In the genomic region with DNA sequence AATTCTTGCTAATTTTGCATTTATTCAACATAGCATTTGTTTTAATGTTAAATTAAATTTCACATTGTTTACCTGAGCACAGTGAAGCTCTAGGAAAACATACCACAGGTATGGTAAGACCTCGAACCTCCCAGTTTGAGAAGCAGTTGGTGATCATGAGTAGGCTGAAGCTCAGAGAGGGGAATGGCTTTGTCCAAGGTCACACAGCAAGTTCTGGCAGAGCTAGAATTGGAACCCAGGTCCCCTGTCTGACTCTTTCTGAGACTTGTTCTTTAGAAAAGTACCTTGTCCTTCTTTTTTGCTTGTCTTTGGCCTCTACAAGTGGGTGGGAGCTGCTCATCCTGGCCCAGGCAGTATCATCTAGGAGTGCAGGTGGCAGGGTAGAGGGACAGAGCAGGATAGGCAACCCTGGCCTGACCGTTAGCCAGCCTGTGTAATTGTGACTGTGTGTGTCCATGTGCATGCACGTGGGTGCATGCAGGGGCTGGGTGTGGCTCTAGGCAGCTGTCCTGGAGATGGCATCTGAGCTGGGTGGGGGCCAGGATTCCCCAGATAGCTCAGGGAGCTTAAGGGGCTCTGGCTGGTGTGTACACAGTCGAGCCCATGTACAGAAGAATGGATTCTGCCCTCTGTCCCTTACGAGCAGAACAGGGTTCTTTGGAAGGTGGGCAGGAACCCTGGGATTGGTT, we compare ENCODE assay signal across 22 cellular contexts. TPM values are rescaled to one million over a fixed set of nuclear protein-coding genes. Genes with fewer than 3 reads are reported as not detected.
DNase-seq lines count a peak whose midpoint lies in the region; ATAC-seq and TF ChIP-seq lines count a peak whose summit lies in the region.
"Had no signal": no experiment of that assay in that cellular context is flagged by ENCODE, and none has a peak within 500 bp of the region (broad histone marks: within the 10 kb centered on the region; RNA-seq: fewer than 3 reads in every experiment).

No MANE protein-coding gene starts in this region.

- intact Hi-C loops in ascending aorta (cut with DNase I) (no loop called here), left ventricle myocardium inferior (cut with micrococcal nuclease) (no loop called here), gastrocnemius medialis (cut with DNase I; ENCODE audit: low total_unique reads) (no loop called here), sigmoid colon (cut with DNase I) (no loop called here)
- intact Hi-C loops in activated T-helper 2 cell treated with anti-CD3 and anti-CD28 coated beads, Interferon-gamma antibody, Interleukin-2, Interleukin-4, amounts not matched to agents 10 μg/mL and 5 μg/mL and 100 μg/mL, durations not matched to agents 14 hours and 24 hours and 36 hours (cut with micrococcal nuclease), result no loop called here

- TF ChIP-seq CTCF in ascending aorta (IDR thresholded peaks at IDR 0.05), result no peak
- TF ChIP-seq CTCF in left ventricle myocardium inferior (IDR thresholded peaks at IDR 0.05; ENCODE audit: borderline replicate concordance), result no peak
- no peak for TF ChIP-seq CTCF in gastrocnemius medialis (IDR thresholded peaks at IDR 0.05 in 4 of 5, conservative IDR thresholded peaks at IDR 0.05 in 1 of 5)
- no peak for TF ChIP-seq CTCF in sigmoid colon (IDR thresholded peaks at IDR 0.05)

- 31 to 67% methylated on average over 5 of the region's 5 CpGs for WGBS in sigmoid colon, 2 donors

- no peaks in the 10 kb centered on the region for H3K36me3 Mint-ChIP-seq in activated T-helper 2 cell treated with anti-CD3 and anti-CD28 coated beads, Interferon-gamma antibody, Interleukin-2, Interleukin-4, amounts not matched to agents 10 μg/mL and 5 μg/mL and 100 μg/mL, durations not matched to agents 14 hours and 24 hours and 36 hours (ENCODE audit: low read depth)

- peaks cover 3% of the 10 kb centered on the region for H3K27me3 Mint-ChIP-seq in activated T-helper 2 cell treated with anti-CD3 and anti-CD28 coated beads, Interferon-gamma antibody, Interleukin-2, Interleukin-4, amounts not matched to agents 10 μg/mL and 5 μg/mL and 100 μg/mL, durations not matched to agents 14 hours and 24 hours and 36 hours (ENCODE audit: low read depth)

- H3K4me3 Mint-ChIP-seq in activated T-helper 2 cell treated with anti-CD3 and anti-CD28 coated beads, Interferon-gamma antibody, Interleukin-2, Interleukin-4, amounts not matched to agents 10 μg/mL and 5 μg/mL and 100 μg/mL, durations not matched to agents 14 hours and 24 hours and 36 hours (ENCODE audit: low read depth), result no peak overlapping the region
- H3K4me3 Mint-ChIP-seq: T-helper 2 cell treated with Interferon-gamma antibody and Interleukin-4, amounts not matched to agents 5 μg/mL and 100 μg/mL, for 36 hours had no signal

- no peaks in the 10 kb centered on the region for H3K9me3 ChIP-seq in ascending aorta
- no peaks in the 10 kb centered on the region for H3K9me3 ChIP-seq in left ventricle myocardium inferior (replicated peaks)
- H3K9me3 ChIP-seq in gastrocnemius medialis, result no peaks in the 10 kb centered on the region
- H3K9me3 ChIP-seq in sigmoid colon, result no peaks in the 10 kb centered on the region
- H3K9me3 ChIP-seq: adrenal gland, Peyer's patch, vagina had no signal

- DNase-seq in HUDEP-2 (lab: John Stamatoyannopoulos, UW; ENCODE audit: unreplicated experiment in 76 of 76) (peak in 54 of 76 experiments; percentile 12 to 67 (median 44)), ascending aorta (ENCODE audit: low spot score in 2 of 2) (no peak), left ventricle myocardium inferior (no peak), gastrocnemius medialis (peak in 1 of 2 donors; percentile 45), sigmoid colon (no peak)
- no peak for DNase-seq in activated naive CD4-positive, alpha-beta T cell treated with Interleukin-2 at 50 U/mL for 16 hours
- no peak for DNase-seq in activated T-helper 2 cell treated with anti-CD3 and anti-CD28 coated beads, Interferon-gamma antibody, Interleukin-2, Interleukin-4, amounts not matched to agents 10 μg/mL and 5 μg/mL and 100 μg/mL, durations not matched to agents 14 hours and 24 hours and 36 hours (ENCODE audit: low spot score)
- DNase-seq: activated CD8-positive, alpha-beta memory T cell treated with anti-CD3 and anti-CD28 coated beads, Interleukin-2, amount 50 U/mL, for 4 hours; activated effector memory CD4-positive, alpha-beta T cell treated with anti-CD3 and anti-CD28 coated beads, Interleukin-2, amount 50 U/mL, for 16 hours; adrenal gland; islet precursor cell; NK-92 treated with Interleukin-12 subunit alpha and Interleukin-12 subunit beta, amount 100 ng/mL, for 24 hours had no signal

- H3K27ac ChIP-seq in ascending aorta (peak overlapping the region; percentile 28), left ventricle myocardium inferior (replicated peaks) (peak overlapping the region; percentile 79), gastrocnemius medialis (peak overlapping the region; percentile 8 to 70 (median 38)), sigmoid colon (no peak overlapping the region)
- H3K27ac ChIP-seq: adrenal gland, cardiac muscle cell, epithelial cell of prostate, Peyer's patch, SK-N-MC, vagina had no signal

- peak in 1 of 2 donors; percentile 21 for ATAC-seq in gastrocnemius medialis

- H3K9me3 Mint-ChIP-seq in activated T-helper 2 cell treated with anti-CD3 and anti-CD28 coated beads, Interferon-gamma antibody, Interleukin-2, Interleukin-4, amounts not matched to agents 10 μg/mL and 5 μg/mL and 100 μg/mL, durations not matched to agents 14 hours and 24 hours and 36 hours, result no peaks in the 10 kb centered on the region
- H3K9me3 Mint-ChIP-seq: T-helper 2 cell treated with Interferon-gamma antibody and Interleukin-4, amounts not matched to agents 5 μg/mL and 100 μg/mL, for 36 hours had no signal

- no peak overlapping the region for H3K27ac Mint-ChIP-seq in activated T-helper 2 cell treated with anti-CD3 and anti-CD28 coated beads, Interferon-gamma antibody, Interleukin-2, Interleukin-4, amounts not matched to agents 10 μg/mL and 5 μg/mL and 100 μg/mL, durations not matched to agents 14 hours and 24 hours and 36 hours
- H3K27ac Mint-ChIP-seq: T-helper 2 cell treated with Interferon-gamma antibody and Interleukin-4, amounts not matched to agents 5 μg/mL and 100 μg/mL, for 36 hours had no signal

- H3K36me3 ChIP-seq in ascending aorta, result peaks cover 74 to 86% of the 10 kb centered on the region in 2 donors
- peaks cover 97% of the 10 kb centered on the region for H3K36me3 ChIP-seq in left ventricle myocardium inferior
- peaks cover 0 to 29% of the 10 kb centered on the region in 2 donors for H3K36me3 ChIP-seq in gastrocnemius medialis
- peaks cover 6 to 84% (median 46%) of the 10 kb centered on the region in 4 donors for H3K36me3 ChIP-seq in sigmoid colon

- TF ChIP-seq POLR2A in gastrocnemius medialis (IDR thresholded peaks at IDR 0.05), result no peak
- TF ChIP-seq POLR2A in sigmoid colon (IDR thresholded peaks at IDR 0.05), result no peak

- H3K4me3 ChIP-seq in ascending aorta (no peak overlapping the region), left ventricle myocardium inferior (no peak overlapping the region), gastrocnemius medialis (no peak overlapping the region), sigmoid colon (no peak overlapping the region)
- H3K4me3 ChIP-seq: adrenal gland, cardiac muscle cell, SK-N-MC, vagina had no signal

- peaks cover 17 to 35% of the 10 kb centered on the region in 2 donors for H3K4me1 ChIP-seq in ascending aorta
- peaks cover 99% of the 10 kb centered on the region for H3K4me1 ChIP-seq in left ventricle myocardium inferior
- peaks cover 22 to 42% of the 10 kb centered on the region in 2 donors for H3K4me1 ChIP-seq in gastrocnemius medialis
- H3K4me1 ChIP-seq in sigmoid colon, result peaks cover 0 to 56% (median 37%) of the 10 kb centered on the region in 4 donors

- no peak for TF ChIP-seq EP300 in sigmoid colon (IDR thresholded peaks at IDR 0.05)

- H3K27me3 ChIP-seq in ascending aorta (no peaks in the 10 kb centered on the region), left ventricle myocardium inferior (ENCODE audit: low read depth) (no peaks in the 10 kb centered on the region), gastrocnemius medialis (no peaks in the 10 kb centered on the region), sigmoid colon (no peaks in the 10 kb centered on the region)
- H3K27me3 ChIP-seq: adrenal gland, cardiac muscle cell, Peyer's patch, vagina had no signal

- in situ Hi-C loops in gastrocnemius medialis (cut with MboI; ENCODE audit: low sequenced_read_pairs in 4 of 4), result no loop called here

- H3K4me1 Mint-ChIP-seq in activated T-helper 2 cell treated with anti-CD3 and anti-CD28 coated beads, Interferon-gamma antibody, Interleukin-2, Interleukin-4, amounts not matched to agents 10 μg/mL and 5 μg/mL and 100 μg/mL, durations not matched to agents 14 hours and 24 hours and 36 hours (ENCODE audit: low read depth), result peaks cover 3% of the 10 kb centered on the region

RNA-seq across cellular contexts. Expression of gene PHLDB1, which starts 21.6 kb away (rescaled TPM):
- total RNA-seq in ascending aorta (200 TPM), left ventricle myocardium inferior (102 TPM), gastrocnemius medialis (10 to 100 TPM; 16.5 to 35.7 (median 22.7) TPM), sigmoid colon (100 to 1,000 TPM in 2 of 4 donors, 10 to 100 TPM in 2; 51.8 to 126 (median 94.6) TPM)
- polyA plus RNA-seq in sigmoid colon, result 10 to 100 TPM; 33.6 to 44.4 (median 34.9) TPM
- 2.1 and 2.2 TPM in 2 replicates for total RNA-seq in activated T-helper 2 cell treated with anti-CD3 and anti-CD28 coated beads, Interferon-gamma antibody, Interleukin-2, Interleukin-4, amounts not matched to agents 10 μg/mL and 5 μg/mL and 100 μg/mL, durations not matched to agents 14 hours and 24 hours and 36 hours

RNA-seq across cellular contexts. Expression of gene TREH, which starts 50.4 kb away (rescaled TPM):
- total RNA-seq in ascending aorta (not detected), left ventricle myocardium inferior (not detected), gastrocnemius medialis (not detected), sigmoid colon (not detected)
- 1 to 10 TPM in 2 of 3 donors, under 1 TPM in 1; 0.46 to 1.4 (median 1.2) TPM for polyA plus RNA-seq in sigmoid colon
- total RNA-seq in activated T-helper 2 cell treated with anti-CD3 and anti-CD28 coated beads, Interferon-gamma antibody, Interleukin-2, Interleukin-4, amounts not matched to agents 10 μg/mL and 5 μg/mL and 100 μg/mL, durations not matched to agents 14 hours and 24 hours and 36 hours, result not detected in 2 replicates
- total RNA-seq: adrenal gland, cardiac muscle cell, fibroblast of villous mesenchyme, lung microvascular endothelial cell, NCI-H460, renal cortical epithelial cell had no signal

RNA-seq across cellular contexts. Expression of gene ARCN1, which starts 56.8 kb away (rescaled TPM):
- 93.8 TPM for total RNA-seq in ascending aorta
- 99.4 TPM for total RNA-seq in left ventricle myocardium inferior
- 10 to 100 TPM; 48.7 to 78.7 (median 65.4) TPM for total RNA-seq in gastrocnemius medialis
- 10 to 100 TPM; 74.9 to 88.3 (median 82.4) TPM for total RNA-seq in sigmoid colon
- polyA plus RNA-seq in sigmoid colon, result 100 to 1,000 TPM in 1 of 3 donors, 10 to 100 TPM in 2; 83.2 to 105 (median 88.9) TPM
- 132 and 133 TPM in 2 replicates for total RNA-seq in activated T-helper 2 cell treated with anti-CD3 and anti-CD28 coated beads, Interferon-gamma antibody, Interleukin-2, Interleukin-4, amounts not matched to agents 10 μg/mL and 5 μg/mL and 100 μg/mL, durations not matched to agents 14 hours and 24 hours and 36 hours

Comparison
In these comparisons a context has a peak if more than half of its experiments do, and no peak if none do; other contexts are left out.
1. DNase-seq: peak in HUDEP-2 (54 of 76); none in ascending aorta (0 of 2), left ventricle myocardium inferior (single experiment), sigmoid colon (single experiment), activated naive CD4-positive, alpha-beta T cell treated with Interleukin-2 at 50 U/mL for 16 hours (single experiment) and activated T-helper 2 cell treated with anti-CD3 and anti-CD28 coated beads, Interferon-gamma antibody, Interleukin-2, Interleukin-4, amounts not matched to agents 10 μg/mL and 5 μg/mL and 100 μg/mL, durations not matched to agents 14 hours and 24 hours and 36 hours (single experiment).
2. H3K27ac ChIP-seq: peak in ascending aorta (2 of 2), left ventricle myocardium inferior (single experiment) and gastrocnemius medialis (4 of 4); none in sigmoid colon (0 of 4).